In the genomic region with DNA sequence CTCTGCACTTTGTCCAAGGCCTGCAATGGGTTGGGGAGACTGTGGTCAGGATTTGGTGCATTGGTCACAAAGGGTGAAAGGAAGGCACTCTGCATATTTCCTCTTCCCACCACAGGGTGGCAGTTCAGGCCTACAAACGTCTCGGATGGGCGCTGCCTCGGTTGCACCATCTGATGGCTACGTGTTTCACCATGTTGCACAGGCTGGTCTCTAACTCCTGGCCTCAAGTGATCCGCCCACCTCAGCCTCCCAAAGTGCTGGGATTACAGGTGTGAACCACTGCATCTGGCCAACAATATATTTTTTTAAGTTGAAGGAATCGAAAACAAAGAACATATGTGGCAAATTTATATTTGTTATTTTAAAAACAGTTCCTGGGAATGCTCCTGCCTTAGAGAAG, we compare ENCODE assay signal across 8 cellular contexts. TPM values are rescaled to one million over a fixed set of nuclear protein-coding genes. Genes with fewer than 3 reads are reported as not detected.
DNase-seq lines count a peak whose midpoint lies in the region; ATAC-seq and TF ChIP-seq lines count a peak whose summit lies in the region.

No MANE protein-coding gene starts in this region.

- no peaks in the 10 kb centered on the region for H3K36me3 Mint-ChIP-seq in T-helper 2 cell treated with Interferon-gamma antibody and Interleukin-4, amounts not matched to agents 5 μg/mL and 100 μg/mL, for 36 hours (ENCODE audit: low read depth)

- DNase-seq in AG08396 (ENCODE audit: low spot score) = peak; percentile 84
- DNase-seq in NCI-H146 (lab: John Stamatoyannopoulos, UW) = peak; percentile 68
- DNase-seq in T-helper 2 cell treated with Interferon-gamma antibody and Interleukin-4, amounts not matched to agents 5 μg/mL and 100 μg/mL, for 36 hours (ENCODE audit: low spot score) = peak; percentile 54
- DNase-seq in body of pancreas = peak; percentile 54 to 73 (median 69)
- peak; percentile 86 for DNase-seq in iPS-NIHi7 (ENCODE audit: extremely low spot score)
- DNase-seq in stimulated activated CD4-positive, alpha-beta T cell treated with anti-CD3 and anti-CD28 coated beads, Interleukin-12 subunit alpha, Interleukin-12 subunit beta, amount 100 ng/mL, for 24 hours (ENCODE audit: low read depth in 2 of 2) = peak; percentile 19 to 50

- H3K27me3 ChIP-seq in body of pancreas = no peaks in the 10 kb centered on the region

- no peak overlapping the region for H3K4me3 ChIP-seq in body of pancreas

- H3K27ac ChIP-seq in body of pancreas = no peak overlapping the region

- peaks cover 11% of the 10 kb centered on the region for H3K27me3 Mint-ChIP-seq in T-helper 2 cell treated with Interferon-gamma antibody and Interleukin-4, amounts not matched to agents 5 μg/mL and 100 μg/mL, for 36 hours (ENCODE audit: low read depth)

- ATAC-seq in GM18498 (IDR thresholded peaks at IDR 0.05; ENCODE audit: unreplicated experiment) (peak; percentile 65), body of pancreas (peak; percentile 80), GM21529 (IDR thresholded peaks at IDR 0.05; ENCODE audit: unreplicated experiment) (no peak)

- TF ChIP-seq POLR2A in body of pancreas (IDR thresholded peaks at IDR 0.05) = no peak

- no peaks in the 10 kb centered on the region for H3K36me3 ChIP-seq in body of pancreas (replicated peaks in 1 of 2; ENCODE audit: insufficient read depth in 1 of 2, low read depth in 2 of 2)

- TF ChIP-seq CTCF in body of pancreas (IDR thresholded peaks at IDR 0.05) = peak; percentile 39 to 82 (median 66)

- no peaks in the 10 kb centered on the region for H3K9me3 Mint-ChIP-seq in T-helper 2 cell treated with Interferon-gamma antibody and Interleukin-4, amounts not matched to agents 5 μg/mL and 100 μg/mL, for 36 hours

- H3K9me3 ChIP-seq in body of pancreas = no peaks in the 10 kb centered on the region

- intact Hi-C loops in body of pancreas (cut with DNase I) = no loop called here

- peaks cover 15% of the 10 kb centered on the region for H3K4me1 Mint-ChIP-seq in T-helper 2 cell treated with Interferon-gamma antibody and Interleukin-4, amounts not matched to agents 5 μg/mL and 100 μg/mL, for 36 hours (ENCODE audit: low read depth)

- no peak overlapping the region for H3K27ac Mint-ChIP-seq in T-helper 2 cell treated with Interferon-gamma antibody and Interleukin-4, amounts not matched to agents 5 μg/mL and 100 μg/mL, for 36 hours

- 15 to 17% methylated on average over 6 to 7 of the region's 7 CpGs for WGBS in body of pancreas, 2 donors

- no peaks in the 10 kb centered on the region for H3K4me1 ChIP-seq in body of pancreas

- H3K4me3 Mint-ChIP-seq in T-helper 2 cell treated with Interferon-gamma antibody and Interleukin-4, amounts not matched to agents 5 μg/mL and 100 μg/mL, for 36 hours = no peak overlapping the region

RNA-seq across cellular contexts. Expression of a gene that starts 35.1 kb away (rescaled TPM):
- 100 to 1,000 TPM; 234 to 256 TPM for total RNA-seq in body of pancreas

RNA-seq across cellular contexts. Expression of a gene that starts 51.8 kb away (rescaled TPM):
- 10 to 100 TPM; 10.1 to 13.2 TPM for total RNA-seq in body of pancreas

Comparison
In these comparisons a context has a peak if more than half of its experiments do, and no peak if none do; other contexts are left out.
1. DNase-seq: peak in every context shown above with its lines; median percentile 86 in iPS-NIHi7; 84 in AG08396; 69 in body of pancreas; 68 in NCI-H146; 54 in T-helper 2 cell treated with Interferon-gamma antibody and Interleukin-4, amounts not matched to agents 5 μg/mL and 100 μg/mL, for 36 hours; 34 in stimulated activated CD4-positive, alpha-beta T cell treated with anti-CD3 and anti-CD28 coated beads, Interleukin-12 subunit alpha, Interleukin-12 subunit beta, amount 100 ng/mL, for 24 hours.